9 cellular contexts compared by ENCODE assay signal in the genomic region with DNA sequence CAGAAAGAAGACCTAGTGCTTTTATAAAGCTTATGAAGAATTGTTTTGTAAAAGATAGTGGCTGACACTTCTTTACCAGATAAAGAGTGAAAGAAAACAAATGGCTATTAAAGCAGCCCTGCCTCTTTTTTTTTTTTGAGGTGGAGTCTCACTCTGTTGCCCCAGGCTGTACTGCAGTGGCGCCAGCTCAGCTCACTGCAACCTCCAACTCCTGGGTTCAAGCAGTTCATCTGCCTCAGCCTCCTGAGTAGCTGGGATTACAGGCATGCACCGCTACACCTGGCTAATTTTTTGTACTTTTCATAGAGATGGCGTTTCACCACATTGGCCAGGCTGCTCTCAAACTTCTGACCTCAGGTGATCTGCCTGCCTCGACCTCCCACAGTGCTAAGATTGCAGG. TPM values are rescaled to one million over a fixed set of nuclear protein-coding genes. Genes with fewer than 3 reads are reported as not detected.
DNase-seq lines count a peak whose midpoint lies in the region; ATAC-seq and TF ChIP-seq lines count a peak whose summit lies in the region.
"Had no signal": no experiment of that assay in that cellular context is flagged by ENCODE, and none has a peak within 500 bp of the region (broad histone marks: within the 10 kb centered on the region; RNA-seq: fewer than 3 reads in every experiment).

No MANE protein-coding gene starts in this region.

- intact Hi-C loops in ascending aorta (cut with DNase I) (loop anchor here (2.0 kb wide), 1 partner anchor 169 kb away; the partner anchor contains the start of gene CTDSP1), lower lobe of right lung (cut with DNase I) (no loop called here)

- DNase-seq in ACHN (peak; percentile 43), HT1080 (ENCODE audit: low read depth) (peak; percentile 72), ascending aorta (ENCODE audit: low spot score in 2 of 2) (no peak), lower lobe of right lung (no peak), COLO829 (ENCODE audit: low spot score) (no peak), ecto neural progenitor cell (ENCODE audit: low spot score) (no peak)
- DNase-seq: midbrain had no signal

- H3K4me3 ChIP-seq in ascending aorta (peak overlapping the region in 1 of 2 donors; percentile 3), lower lobe of right lung (no peak overlapping the region)

- H3K4me1 ChIP-seq in ascending aorta = peaks cover 15 to 37% of the 10 kb centered on the region in 2 donors
- peaks cover 60% of the 10 kb centered on the region for H3K4me1 ChIP-seq in lower lobe of right lung

- H3K36me3 ChIP-seq in ascending aorta (peaks cover 57 to 84% of the 10 kb centered on the region in 2 donors), lower lobe of right lung (peaks cover 100% of the 10 kb centered on the region)

- H3K27ac ChIP-seq in ascending aorta (peak overlapping the region; percentile 84 to 91), lower lobe of right lung (peak overlapping the region; percentile 4)

- no peak for ATAC-seq in lower lobe of right lung
- ATAC-seq in GM21717 (IDR thresholded peaks at IDR 0.05; ENCODE audit: unreplicated experiment) = no peak
- ATAC-seq in HG02840 (IDR thresholded peaks at IDR 0.05; ENCODE audit: low FRiP score, unreplicated experiment) = no peak

- H3K9me3 ChIP-seq in ascending aorta (no peaks in the 10 kb centered on the region), lower lobe of right lung (no peaks in the 10 kb centered on the region)

- no peak for TF ChIP-seq CTCF in ascending aorta (IDR thresholded peaks at IDR 0.05)
- TF ChIP-seq CTCF in lower lobe of right lung (IDR thresholded peaks at IDR 0.05) = no peak

- H3K27me3 ChIP-seq in ascending aorta (no peaks in the 10 kb centered on the region), lower lobe of right lung (ENCODE audit: low read depth) (no peaks in the 10 kb centered on the region)

- in situ Hi-C loops in ACHN (cut with HindIII; ENCODE audit: low pct_ligation_motif_present, low pct_unique_long_range_greater_than_20kb, low sequenced_read_pairs) = no loop called here

RNA-seq across cellular contexts. Expression of gene ARPC2, which starts 12.9 kb away (rescaled TPM):
- 422 and 493 TPM in 2 replicates for total RNA-seq in HT1080 (2014; rRNA removed; shearing (Covaris generic))
- polyA plus RNA-seq in HT1080 (2015; cell fraction: cytosol; rRNA removed) = 609 and 644 TPM in 2 replicates
- 310 and 327 TPM in 2 replicates for polyA plus RNA-seq in HT1080 (2015; cell fraction: nucleus; rRNA removed)
- 237 TPM for total RNA-seq in ascending aorta
- 382 TPM for total RNA-seq in lower lobe of right lung

RNA-seq across cellular contexts. Expression of gene GPBAR1, which starts 31.0 kb away (rescaled TPM):
- 0.05 TPM in 1 of 2 replicates, not detected in the other for total RNA-seq in HT1080 (2014; rRNA removed; shearing (Covaris generic))
- not detected in 2 replicates for polyA plus RNA-seq in HT1080 (2015; cell fraction: cytosol; rRNA removed)
- 0.06 TPM in 1 of 2 replicates, not detected in the other for polyA plus RNA-seq in HT1080 (2015; cell fraction: nucleus; rRNA removed)
- total RNA-seq in ascending aorta (not detected), lower lobe of right lung (4.6 TPM)

RNA-seq across cellular contexts. Expression of gene AAMP, which starts 40.1 kb away (rescaled TPM):
- 226 and 244 TPM in 2 replicates for total RNA-seq in HT1080 (2014; rRNA removed; shearing (Covaris generic))
- polyA plus RNA-seq in HT1080 (2015; cell fraction: cytosol; rRNA removed) = 213 and 235 TPM in 2 replicates
- polyA plus RNA-seq in HT1080 (2015; cell fraction: nucleus; rRNA removed) = 163 and 207 TPM in 2 replicates
- 73.7 TPM for total RNA-seq in ascending aorta
- 58.8 TPM for total RNA-seq in lower lobe of right lung

RNA-seq across cellular contexts. Expression of gene PNKD, which starts 40.5 kb away (rescaled TPM):
- total RNA-seq in HT1080 (2014; rRNA removed; shearing (Covaris generic)) = 41.6 and 42.2 TPM in 2 replicates
- 28.0 and 35.4 TPM in 2 replicates for polyA plus RNA-seq in HT1080 (2015; cell fraction: cytosol; rRNA removed)
- polyA plus RNA-seq in HT1080 (2015; cell fraction: nucleus; rRNA removed) = 16.6 and 18.6 TPM in 2 replicates
- 45.8 TPM for total RNA-seq in ascending aorta
- 65.8 TPM for total RNA-seq in lower lobe of right lung

Comparison
In these comparisons a context has a peak if more than half of its experiments do, and no peak if none do; other contexts are left out.
1. DNase-seq: peak in ACHN (single experiment) and HT1080 (single experiment); none in ascending aorta (0 of 2), lower lobe of right lung (single experiment), COLO829 (single experiment) and ecto neural progenitor cell (single experiment).